In the genomic region with DNA sequence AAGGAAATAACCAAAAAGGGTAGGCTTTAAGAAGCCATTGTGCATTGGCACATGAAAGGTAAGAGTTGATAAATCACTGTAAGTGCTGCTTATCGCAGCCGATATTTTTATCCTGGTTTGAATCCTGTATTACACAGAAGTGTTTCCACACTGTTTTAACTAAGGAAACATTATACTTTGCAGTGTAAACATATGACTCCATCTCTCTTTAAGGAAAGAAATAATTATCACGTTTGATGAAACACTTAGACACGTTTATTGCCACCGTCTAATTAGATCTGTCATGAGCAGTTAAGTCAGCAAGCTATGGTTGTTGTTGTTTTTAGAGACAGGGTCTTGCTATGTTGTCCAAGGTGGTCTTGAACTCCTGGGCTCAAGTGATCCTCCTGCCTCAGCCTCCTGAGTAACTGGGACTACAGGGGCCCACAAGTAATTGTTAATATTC, we compare ENCODE assay signal across 8 cellular contexts.
DNase-seq lines count a peak whose midpoint lies in the region; ATAC-seq and TF ChIP-seq lines count a peak whose summit lies in the region.

No MANE protein-coding gene starts in this region.

- H3K4me3 ChIP-seq in duodenal mucosa (ENCODE audit: low read depth in 1 of 2, low read length in 2 of 2) (peak overlapping the region; percentile 83 to 94), spleen (peak overlapping the region in 7 of 8 donors; percentile 64 to 90 (median 85)), mesendoderm (ENCODE audit: low read length) (no peak overlapping the region), right cardiac atrium (ENCODE audit: low read length) (no peak overlapping the region)

- H2BK5ac ChIP-seq in mesendoderm (ENCODE audit: low read length): no peak overlapping the region

- H3K27me3 ChIP-seq in duodenal mucosa (ENCODE audit: control insufficient read depth in 1 of 2, insufficient read depth in 2 of 2, low read length in 2 of 2): no peaks in the 10 kb centered on the region
- H3K27me3 ChIP-seq in spleen (replicated peaks in 1 of 7): no peaks in the 10 kb centered on the region
- H3K27me3 ChIP-seq in mesendoderm (ENCODE audit: insufficient read depth, low read length, poor library complexity): no peaks in the 10 kb centered on the region
- no peaks in the 10 kb centered on the region for H3K27me3 ChIP-seq in right cardiac atrium (ENCODE audit: control insufficient read depth, insufficient read depth)

- ATAC-seq in GM21367 (IDR thresholded peaks at IDR 0.05; ENCODE audit: unreplicated experiment) (no peak), right cardiac atrium (no peak)

- H4K8ac ChIP-seq in mesendoderm (ENCODE audit: low read depth, low read length): no peak overlapping the region

- H3K9ac ChIP-seq in duodenal mucosa (ENCODE audit: low read depth in 1 of 2, low read length in 2 of 2) (no peak overlapping the region), mesendoderm (ENCODE audit: low read length) (no peak overlapping the region)

- no peak for TF ChIP-seq CTCF in spleen (IDR thresholded peaks at IDR 0.05 in 8 of 11, conservative IDR thresholded peaks at IDR 0.05 in 3 of 11)

- no peak overlapping the region for H4K5ac ChIP-seq in mesendoderm (ENCODE audit: low read length)

- peaks cover 4% of the 10 kb centered on the region for H3K79me2 ChIP-seq in mesendoderm (ENCODE audit: control insufficient read depth, insufficient read depth, low read length)

- H3K27ac ChIP-seq in duodenal mucosa (ENCODE audit: low read depth, low read length) (no peak overlapping the region), spleen (peak overlapping the region in 7 of 8 donors; percentile 89 to 98 (median 96)), mesendoderm (ENCODE audit: low read depth, low read length) (no peak overlapping the region), right cardiac atrium (ENCODE audit: low read length) (no peak overlapping the region)

- no peak overlapping the region for H2BK15ac ChIP-seq in mesendoderm (replicated peaks; ENCODE audit: low read depth)

- no peak overlapping the region for H2BK120ac ChIP-seq in mesendoderm (ENCODE audit: low read depth, low read length)

- TF ChIP-seq POLR2A in spleen (IDR thresholded peaks at IDR 0.05): no peak

- intact Hi-C loops in spleen (cut with DNase I; ENCODE audit: low total_unique reads) (no loop called here), right cardiac atrium (cut with DNase I) (loop anchor here in 1 of 4 donors (5.0 kb wide), 1 partner anchor 67 kb away; no protein-coding TSS in a partner anchor)

- DNase-seq in NCI-H748 (lab: John Stamatoyannopoulos, UW; ENCODE audit: unreplicated experiment): peak; percentile 21
- no peak for DNase-seq in NCI-H748 treated with DMSO at 0.1 percent for 48 hours (lab: John Stamatoyannopoulos, UW)
- peak; percentile 16 for DNase-seq in NCI-H774 (lab: John Stamatoyannopoulos, UW)
- DNase-seq in spleen: no peak
- DNase-seq in mesendoderm: no peak
- DNase-seq in right cardiac atrium: no peak

- no peak overlapping the region for H3K4me2 ChIP-seq in mesendoderm (ENCODE audit: low read length)

- no peaks in the 10 kb centered on the region for H3K9me3 ChIP-seq in duodenal mucosa (ENCODE audit: control insufficient read depth in 1 of 2, low read length in 2 of 2)
- H3K9me3 ChIP-seq in spleen: no peaks in the 10 kb centered on the region
- no peaks in the 10 kb centered on the region for H3K9me3 ChIP-seq in right cardiac atrium (ENCODE audit: control insufficient read depth, low read length)

- H3K79me1 ChIP-seq in mesendoderm (ENCODE audit: low read length): peaks cover 19% of the 10 kb centered on the region

- 39 to 71% (median 42%) methylated on average over 5 of the region's 5 CpGs for WGBS in spleen, 5 donors
- WGBS in mesendoderm (ENCODE audit: extremely low coverage, insufficient coverage, low lambda C conversion rate): no CpG with 5 or more reads among the region's 5 CpGs
- 67% methylated on average over 5 of the region's 5 CpGs for WGBS in right cardiac atrium

- H3K4me1 ChIP-seq in duodenal mucosa (ENCODE audit: control insufficient read depth in 1 of 2, insufficient read depth in 2 of 2, low read length in 2 of 2): peaks cover 28 to 31% of the 10 kb centered on the region in 2 donors
- H3K4me1 ChIP-seq in spleen: peaks cover 28 to 74% (median 62%) of the 10 kb centered on the region in 6 donors
- H3K4me1 ChIP-seq in mesendoderm (ENCODE audit: control insufficient read depth, low read depth, low read length): peaks cover 25% of the 10 kb centered on the region
- peaks cover 10% of the 10 kb centered on the region for H3K4me1 ChIP-seq in right cardiac atrium (ENCODE audit: control insufficient read depth, insufficient read depth, low read length)

- H3K56ac ChIP-seq in mesendoderm (ENCODE audit: low read length): no peak overlapping the region

- H3K36me3 ChIP-seq in duodenal mucosa (ENCODE audit: control insufficient read depth in 1 of 2, insufficient read depth in 2 of 2, low read length in 2 of 2) (no peaks in the 10 kb centered on the region), spleen (no peaks in the 10 kb centered on the region), mesendoderm (ENCODE audit: control insufficient read depth, insufficient read depth, low read length) (no peaks in the 10 kb centered on the region)

- no peak overlapping the region for H3K18ac ChIP-seq in mesendoderm (ENCODE audit: low read length)

- no peak overlapping the region for H3K4ac ChIP-seq in mesendoderm (ENCODE audit: low read depth, low read length)

- no peak overlapping the region for H3K23ac ChIP-seq in mesendoderm (ENCODE audit: low read length)

- no peak overlapping the region for H2AK5ac ChIP-seq in mesendoderm (ENCODE audit: low read length)

Comparison
In these comparisons a context has a peak if more than half of its experiments do, and no peak if none do; other contexts are left out.
1. DNase-seq: peak in NCI-H748 (single experiment) and NCI-H774 (single experiment); none in NCI-H748 treated with DMSO at 0.1 percent for 48 hours (single experiment), spleen (single experiment), mesendoderm (single experiment) and right cardiac atrium (0 of 3).
2. H3K27ac ChIP-seq: peak in spleen (7 of 8); none in duodenal mucosa (single experiment), mesendoderm (single experiment) and right cardiac atrium (single experiment).
3. H3K4me3 ChIP-seq: peak in duodenal mucosa (2 of 2) and spleen (7 of 8); none in mesendoderm (single experiment) and right cardiac atrium (single experiment).